ENCODE assay signal across 11 cellular contexts in genomic region chr5:159972538-159973362, GRCh38. TPM values are rescaled to one million over a fixed set of nuclear protein-coding genes. Genes with fewer than 3 reads are reported as not detected.
A peak's percentile ranks its signal among the peaks of the same experiment; 100 is the strongest.
DNase-seq lines count a peak whose midpoint lies in the region; ATAC-seq, FAIRE-seq and TF ChIP-seq lines count a peak whose summit lies in the region.
"Had no signal": no experiment of that assay in that cellular context is flagged by ENCODE, and none has a peak within 500 bp of the region (broad histone marks: within the 10 kb centered on the region; RNA-seq: fewer than 3 reads in every experiment).

No MANE protein-coding gene starts in this region.

- H3K27ac Mint-ChIP-seq in MCF 10A (ENCODE audit: low read depth, unreplicated experiment) (no peak overlapping the region), astrocyte (ENCODE audit: unreplicated experiment) (peak overlapping the region; percentile 78)

- BruUV-seq in MCF 10A (replicated peaks; lab: Mats Ljungman, UMichigan) = no TSS peak

- no peaks in the 10 kb centered on the region for H3K36me3 Mint-ChIP-seq in MCF 10A (ENCODE audit: insufficient read depth, unreplicated experiment)
- peaks cover 2% of the 10 kb centered on the region for H3K36me3 Mint-ChIP-seq in astrocyte (ENCODE audit: low read depth, unreplicated experiment)

- H3K4me3 Mint-ChIP-seq in MCF 10A (ENCODE audit: unreplicated experiment) = no peak overlapping the region
- H3K4me3 Mint-ChIP-seq in astrocyte (ENCODE audit: unreplicated experiment) = peak overlapping the region; percentile 50

- FAIRE-seq in astrocyte (lab: Jason Lieb, UNC) (no peak), kidney (lab: Jason Lieb, UNC) (no peak)
- FAIRE-seq: HTR-8/SVneo had no signal

- H3K4me3 ChIP-seq in breast epithelium (peak overlapping the region; percentile 25 to 64 (median 38)), astrocyte (ENCODE audit: insufficient read depth, low read depth, low read length) (no peak overlapping the region), kidney (ENCODE audit: low read length in 2 of 2) (no peak overlapping the region), testis (peak overlapping the region; percentile 36 to 50)

- no peaks in the 10 kb centered on the region for H3K27me3 Mint-ChIP-seq in MCF 10A (ENCODE audit: insufficient read depth, unreplicated experiment)
- H3K27me3 Mint-ChIP-seq in astrocyte (ENCODE audit: low read depth, unreplicated experiment) = peaks cover 43% of the 10 kb centered on the region

- DNase-seq in breast epithelium (ENCODE audit: low spot score in 2 of 2) (no peak), MCF 10A (ENCODE audit: unreplicated experiment) (no peak), astrocyte (ENCODE audit: low read depth) (no peak), kidney (peak; percentile 73), testis (no peak), NCI-H1417 (lab: John Stamatoyannopoulos, UW) (no peak)
- DNase-seq: activated CD4-positive, CD25-positive, alpha-beta regulatory T cell treated with anti-CD3 and anti-CD28 coated beads, Interleukin-2, amount 50 U/mL, for 72 hours had no signal

- CTCF ChIA-PET in MCF 10A (lab: Yijun Ruan, JAX) = interaction anchor here (0.6 kb wide), 1 partner anchor 456 kb away, joined by 3 read pairs; no protein-coding TSS in a partner anchor

- no peaks in the 10 kb centered on the region for H3K36me3 ChIP-seq in breast epithelium
- no peaks in the 10 kb centered on the region for H3K36me3 ChIP-seq in astrocyte (ENCODE audit: insufficient read depth, low read length)
- H3K36me3 ChIP-seq in kidney (ENCODE audit: control insufficient read depth in 1 of 2, insufficient read depth in 2 of 2, low read length in 2 of 2) = no peaks in the 10 kb centered on the region
- H3K36me3 ChIP-seq in testis (ENCODE audit: low read depth, missing control alignments) = no peaks in the 10 kb centered on the region

- no peak for TF ChIP-seq POLR2A in breast epithelium (IDR thresholded peaks at IDR 0.05)
- no peak for TF ChIP-seq POLR2A in testis (IDR thresholded peaks at IDR 0.05)

- TF ChIP-seq CTCF in breast epithelium (IDR thresholded peaks at IDR 0.05) (no peak), MCF 10A (IDR thresholded peaks at IDR 0.05; ENCODE audit: unreplicated experiment) (no peak), astrocyte (IDR thresholded peaks at IDR 0.05; ENCODE audit: insufficient read depth, low read depth, low read length) (no peak), kidney (IDR thresholded peaks at IDR 0.05; ENCODE audit: borderline replicate concordance, extremely low read depth, insufficient read depth) (no peak), testis (IDR thresholded peaks at IDR 0.05) (no peak)

- H3K9ac ChIP-seq in astrocyte (ENCODE audit: low read length) = no peak overlapping the region
- H3K9ac ChIP-seq in kidney (ENCODE audit: low read length in 2 of 2) = no peak overlapping the region

- ATAC-seq in HG02981 (IDR thresholded peaks at IDR 0.05; ENCODE audit: unreplicated experiment) (no peak), HG03135 (IDR thresholded peaks at IDR 0.05; ENCODE audit: unreplicated experiment) (no peak)

- intact Hi-C loops in breast epithelium (cut with DNase I; ENCODE audit: low total_unique reads) = no loop called here
- intact Hi-C loops in MCF 10A (cut with micrococcal nuclease) = no loop called here
- intact Hi-C loops in kidney (cut with DNase I) = no loop called here
- intact Hi-C loops in testis (cut with DNase I; ENCODE audit: low total_unique reads) = no loop called here

- no peaks in the 10 kb centered on the region for H3K9me3 Mint-ChIP-seq in MCF 10A (ENCODE audit: unreplicated experiment)
- H3K9me3 Mint-ChIP-seq in astrocyte (ENCODE audit: unreplicated experiment) = peaks cover 9% of the 10 kb centered on the region

- POLR2A ChIA-PET in MCF 10A (lab: Yijun Ruan, JAX) = no interaction called here

- H4K20me1 ChIP-seq in astrocyte (ENCODE audit: insufficient read depth, low read length) = no peaks in the 10 kb centered on the region

- WGBS in testis, 2 donors = 25 to 47% methylated on average over 19 to 48 of the region's 50 CpGs

- H3K4me1 Mint-ChIP-seq in MCF 10A (ENCODE audit: insufficient read depth, unreplicated experiment) (peaks cover 9% of the 10 kb centered on the region), astrocyte (ENCODE audit: low read depth, unreplicated experiment) (peaks cover 23% of the 10 kb centered on the region)

- H3K4me1 ChIP-seq in breast epithelium (no peaks in the 10 kb centered on the region), astrocyte (ENCODE audit: insufficient read depth, low read length) (peaks cover 34% of the 10 kb centered on the region), kidney (ENCODE audit: control insufficient read depth in 1 of 2, insufficient read depth in 1 of 2, low read depth in 1 of 2, low read length in 2 of 2) (peaks cover 5 to 6% of the 10 kb centered on the region in 2 donors), testis (no peaks in the 10 kb centered on the region)

- H3K9me3 ChIP-seq in breast epithelium (no peaks in the 10 kb centered on the region), astrocyte (ENCODE audit: insufficient read depth, low read depth, low read length) (no peaks in the 10 kb centered on the region), kidney (ENCODE audit: control insufficient read depth in 1 of 2, low read length in 2 of 2) (no peaks in the 10 kb centered on the region), testis (no peaks in the 10 kb centered on the region)

- H3K27ac ChIP-seq in breast epithelium = no peak overlapping the region
- H3K27ac ChIP-seq in astrocyte (ENCODE audit: low read depth, low read length) = no peak overlapping the region
- H3K27ac ChIP-seq in kidney (ENCODE audit: low read depth in 2 of 2, low read length in 2 of 2) = no peak overlapping the region
- H3K27ac ChIP-seq in testis = no peak overlapping the region
- H3K27ac ChIP-seq: skin epidermis had no signal

- H2AFZ ChIP-seq in astrocyte (ENCODE audit: low read depth, low read length) = peak overlapping the region; percentile 20

- H3K79me2 ChIP-seq in astrocyte (ENCODE audit: insufficient read depth, low read length) = no peaks in the 10 kb centered on the region

- H3K4me2 ChIP-seq in astrocyte (ENCODE audit: low read length) = no peak overlapping the region

- H3K27me3 ChIP-seq in breast epithelium = peaks cover 0 to 34% of the 10 kb centered on the region in 2 donors
- H3K27me3 ChIP-seq in astrocyte (ENCODE audit: insufficient read depth, low read length) = no peaks in the 10 kb centered on the region
- no peaks in the 10 kb centered on the region for H3K27me3 ChIP-seq in testis

RNA-seq across cellular contexts. Expression of gene TTC1, which starts 36.2 kb away (rescaled TPM):
- 10 to 100 TPM; 36.3 to 45.2 (median 41.0) TPM for total RNA-seq in breast epithelium
- 84.6 and 100 TPM in 2 replicates for total RNA-seq in MCF 10A (2022)
- total RNA-seq in astrocyte = 53.9 and 61.2 TPM in 2 replicates
- 41.4 TPM for total RNA-seq in kidney
- polyA plus RNA-seq in kidney (ENCODE audit: insufficient read depth, low read depth, low replicate concordance) = 94.4 TPM
- total RNA-seq in testis = 10 to 100 TPM; 38.2 to 50.2 TPM
- 50.3 TPM for polyA plus RNA-seq in testis (ENCODE audit: insufficient read depth, low read depth, low replicate concordance)

RNA-seq across cellular contexts. Expression of gene ADRA1B, which starts 56.5 kb away (rescaled TPM):
- 1 to 10 TPM in 1 of 3 donors, under 1 TPM in 2; 0.33 to 2.9 (median 0.88) TPM for total RNA-seq in breast epithelium
- 0.14 TPM in 1 of 2 replicates, not detected in the other for total RNA-seq in MCF 10A (2022)
- total RNA-seq in astrocyte = 1.4 and 1.9 TPM in 2 replicates
- 1.6 TPM for total RNA-seq in kidney
- polyA plus RNA-seq in kidney (ENCODE audit: insufficient read depth, low read depth, low replicate concordance) = 2.3 TPM
- 1 to 10 TPM in 1 of 2 donors, under 1 TPM in 1; 0.93 to 1.2 TPM for total RNA-seq in testis
- 1.1 TPM for polyA plus RNA-seq in testis (ENCODE audit: insufficient read depth, low read depth, low replicate concordance)

Comparison
In these comparisons a context has a peak if more than half of its experiments do, and no peak if none do; other contexts are left out.
1. H3K4me3 ChIP-seq: peak in breast epithelium (3 of 3) and testis (2 of 2); none in astrocyte (single experiment) and kidney (0 of 2).